Comparison of ENCODE assay signal across 8 cellular contexts in the genomic region with DNA sequence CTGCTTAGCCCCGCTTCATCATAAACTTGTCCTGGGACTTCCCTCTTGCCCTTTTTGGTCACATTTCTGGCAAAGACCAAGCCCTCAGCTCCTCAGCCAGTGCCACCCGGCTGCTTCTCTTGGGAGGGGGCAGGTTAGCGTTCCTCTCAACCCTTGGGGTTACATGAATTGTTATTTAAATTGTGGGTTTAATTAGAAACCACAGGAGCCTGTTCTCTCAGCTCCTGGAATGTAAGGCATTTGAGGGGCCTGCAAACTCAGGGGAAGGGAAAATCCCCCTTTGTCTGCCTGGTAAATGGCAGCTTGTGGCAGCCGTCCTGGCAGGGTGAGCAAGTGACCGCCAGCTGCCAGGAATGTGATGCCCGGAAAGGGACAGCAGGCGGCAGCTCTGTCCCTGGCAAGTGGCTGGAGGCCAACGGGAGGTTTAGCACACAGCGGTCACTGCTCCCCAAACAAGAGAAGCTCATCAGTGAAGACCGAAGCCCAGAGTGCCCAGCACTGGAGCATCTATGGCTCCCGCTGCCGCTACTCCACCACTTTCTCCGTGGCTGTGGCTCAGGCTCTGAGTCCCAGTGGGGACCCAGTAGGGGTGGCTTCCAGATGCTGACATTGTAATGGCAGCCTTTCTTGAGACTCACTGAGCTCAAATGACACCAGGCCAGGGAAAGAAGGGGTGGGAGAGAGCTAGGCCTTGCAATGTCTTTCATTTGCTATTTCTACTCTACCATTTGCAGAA. TPM values are rescaled to one million over a fixed set of nuclear protein-coding genes. Genes with fewer than 3 reads are reported as not detected.
DNase-seq lines count a peak whose midpoint lies in the region; ATAC-seq and TF ChIP-seq lines count a peak whose summit lies in the region.

No MANE protein-coding gene starts in this region.

- H2AFZ ChIP-seq in Karpas-422 (ENCODE audit: low read length), result no peak overlapping the region

- no peak overlapping the region for H3K4me3 Mint-ChIP-seq in naive thymus-derived CD4-positive, alpha-beta T cell

- peak overlapping the region; percentile 75 for H3K9ac ChIP-seq in Karpas-422 (ENCODE audit: low read length)

- no peaks in the 10 kb centered on the region for H3K27me3 Mint-ChIP-seq in naive thymus-derived CD4-positive, alpha-beta T cell

- H3K4me1 ChIP-seq in Karpas-422 (ENCODE audit: low read length) (peaks cover 97% of the 10 kb centered on the region), left lung (peaks cover 31 to 66% of the 10 kb centered on the region in 2 donors), thoracic aorta (ENCODE audit: control insufficient read depth in 1 of 2, low read depth in 2 of 2) (peaks cover 47 to 58% of the 10 kb centered on the region in 2 donors)
- no peaks in the 10 kb centered on the region for H3K4me1 ChIP-seq in naive thymus-derived CD4-positive, alpha-beta T cell (ENCODE audit: control insufficient read depth in 2 of 2, insufficient read depth in 2 of 2, low read length in 2 of 2)

- H3K27ac ChIP-seq in Karpas-422 (ENCODE audit: low read length) (peak overlapping the region; percentile 99), left lung (peak overlapping the region in 1 of 2 donors; percentile 53), thoracic aorta (peak overlapping the region; percentile 26 to 54)
- no peak overlapping the region for H3K27ac ChIP-seq in naive thymus-derived CD4-positive, alpha-beta T cell (ENCODE audit: low read depth, low read length)

- H3K9me3 Mint-ChIP-seq in naive thymus-derived CD4-positive, alpha-beta T cell, result no peaks in the 10 kb centered on the region

- H4K20me1 ChIP-seq in Karpas-422 (ENCODE audit: insufficient read depth, low read depth, low read length), result no peaks in the 10 kb centered on the region

- peaks cover 0 to 4% (median 0%) of the 10 kb centered on the region in 5 donors for H3K36me3 Mint-ChIP-seq in naive thymus-derived CD4-positive, alpha-beta T cell

- ATAC-seq in left lung (peak; percentile 80), thoracic aorta (ENCODE audit: insufficient number of reproducible peaks, low FRiP score, low read depth) (no peak)
- no peak for ATAC-seq in naive thymus-derived CD4-positive, alpha-beta T cell

- DNase-seq in Karpas-422 (no peak), dermis microvascular lymphatic vessel endothelial cell (ENCODE audit: low read depth in 2 of 2) (peak; percentile 56 to 80), left lung (peak in 1 of 2 donors; percentile 69), thoracic aorta (ENCODE audit: low spot score) (no peak), NCI-H345 treated with DMSO at 0.1 percent for 48 hours (lab: John Stamatoyannopoulos, UW; ENCODE audit: unreplicated experiment) (no peak), hepatic stellate cell (ENCODE audit: low spot score) (no peak), NCI-H1930 (lab: John Stamatoyannopoulos, UW) (no peak)
- DNase-seq in naive thymus-derived CD4-positive, alpha-beta T cell, result no peak

- H3K9me2 ChIP-seq in Karpas-422 (replicated peaks; ENCODE audit: insufficient read depth, low read length), result no peaks in the 10 kb centered on the region

- no peaks in the 10 kb centered on the region for H3K9me3 ChIP-seq in Karpas-422 (ENCODE audit: low read length)
- no peaks in the 10 kb centered on the region for H3K9me3 ChIP-seq in left lung
- no peaks in the 10 kb centered on the region for H3K9me3 ChIP-seq in thoracic aorta
- no peaks in the 10 kb centered on the region for H3K9me3 ChIP-seq in naive thymus-derived CD4-positive, alpha-beta T cell (ENCODE audit: control insufficient read depth in 2 of 3, low read length in 3 of 3)

- no peaks in the 10 kb centered on the region for H3K36me3 ChIP-seq in Karpas-422 (ENCODE audit: insufficient read depth, low read length)
- peaks cover 0 to 23% of the 10 kb centered on the region in 2 donors for H3K36me3 ChIP-seq in left lung
- H3K36me3 ChIP-seq in thoracic aorta, result peaks cover 14% of the 10 kb centered on the region
- H3K36me3 ChIP-seq in naive thymus-derived CD4-positive, alpha-beta T cell (ENCODE audit: control insufficient read depth in 2 of 3, insufficient read depth in 3 of 3, low read length in 3 of 3), result no peaks in the 10 kb centered on the region

- H3K4me3 ChIP-seq in Karpas-422 (ENCODE audit: low read length), result peak overlapping the region; percentile 2; the same call in 1 of the 2 replicates
- H3K4me3 ChIP-seq in left lung, result no peak overlapping the region
- peak overlapping the region; percentile 17 for H3K4me3 ChIP-seq in thoracic aorta
- no peak overlapping the region for H3K4me3 ChIP-seq in naive thymus-derived CD4-positive, alpha-beta T cell (ENCODE audit: low read length)

- H3K4me2 ChIP-seq in Karpas-422 (ENCODE audit: low read depth, low read length, poor library complexity, severe bottlenecking), result peak overlapping the region; percentile 89

- H3K4me1 Mint-ChIP-seq in naive thymus-derived CD4-positive, alpha-beta T cell, result no peaks in the 10 kb centered on the region

- peaks cover 38% of the 10 kb centered on the region for H3K79me2 ChIP-seq in Karpas-422 (ENCODE audit: low read length)

- H3K27me3 ChIP-seq in Karpas-422 (ENCODE audit: low read length) (no peaks in the 10 kb centered on the region), left lung (no peaks in the 10 kb centered on the region), thoracic aorta (replicated peaks; ENCODE audit: insufficient read depth) (no peaks in the 10 kb centered on the region)
- no peaks in the 10 kb centered on the region for H3K27me3 ChIP-seq in naive thymus-derived CD4-positive, alpha-beta T cell (ENCODE audit: control insufficient read depth in 2 of 2, insufficient read depth in 2 of 2, low read length in 2 of 2)

- CTCF ChIA-PET in naive thymus-derived CD4-positive, alpha-beta T cell (lab: Charles Lee), result no interaction called here

- intact Hi-C loops in left lung (cut with DNase I), result loop anchor here in 1 of 2 donors (10.0 kb wide), 1 partner anchor 83 kb away; no protein-coding TSS in a partner anchor
- intact Hi-C loops in naive thymus-derived CD4-positive, alpha-beta T cell (cut with micrococcal nuclease), result no loop called here

- no peak overlapping the region for H3K27ac Mint-ChIP-seq in naive thymus-derived CD4-positive, alpha-beta T cell

- POLR2A ChIA-PET in naive thymus-derived CD4-positive, alpha-beta T cell (lab: Charles Lee), result no interaction called here

- TF ChIP-seq CTCF in left lung (IDR thresholded peaks at IDR 0.05) (peak; percentile 33), thoracic aorta (IDR thresholded peaks at IDR 0.05) (peak; percentile 51)

RNA-seq across cellular contexts. Expression of gene SHB, which starts 51.7 kb away (rescaled TPM):
- 27.1 and 42.8 TPM in 2 replicates for total RNA-seq in Karpas-422 (2014; rRNA removed; shearing (Covaris generic); ENCODE audit: low replicate concordance)
- total RNA-seq in dermis microvascular lymphatic vessel endothelial cell (14.1 and 19.8 TPM in 2 replicates), left lung (10 to 100 TPM; 26.7 to 26.8 TPM), thoracic aorta (10 to 100 TPM; 41.7 to 57.9 TPM)
- total RNA-seq in naive thymus-derived CD4-positive, alpha-beta T cell, result 1 to 10 TPM in 2 of 5 experiments, under 1 TPM in 3; 0.29 to 2.0 (median 0.81) TPM
- polyA plus RNA-seq in naive thymus-derived CD4-positive, alpha-beta T cell, result under 1 TPM; 0.15 to 0.22 TPM

Comparison
In these comparisons a context has a peak if more than half of its experiments do, and no peak if none do; other contexts are left out.
1. DNase-seq: peak in dermis microvascular lymphatic vessel endothelial cell (2 of 2); none in Karpas-422 (single experiment), thoracic aorta (single experiment), naive thymus-derived CD4-positive, alpha-beta T cell (0 of 9), NCI-H345 treated with DMSO at 0.1 percent for 48 hours (single experiment), hepatic stellate cell (single experiment) and NCI-H1930 (0 of 2).
2. H3K4me3 ChIP-seq: peak in Karpas-422 (single experiment) and thoracic aorta (single experiment); none in left lung (0 of 2) and naive thymus-derived CD4-positive, alpha-beta T cell (single experiment).